18 cellular contexts compared by ENCODE assay signal in the genomic region with DNA sequence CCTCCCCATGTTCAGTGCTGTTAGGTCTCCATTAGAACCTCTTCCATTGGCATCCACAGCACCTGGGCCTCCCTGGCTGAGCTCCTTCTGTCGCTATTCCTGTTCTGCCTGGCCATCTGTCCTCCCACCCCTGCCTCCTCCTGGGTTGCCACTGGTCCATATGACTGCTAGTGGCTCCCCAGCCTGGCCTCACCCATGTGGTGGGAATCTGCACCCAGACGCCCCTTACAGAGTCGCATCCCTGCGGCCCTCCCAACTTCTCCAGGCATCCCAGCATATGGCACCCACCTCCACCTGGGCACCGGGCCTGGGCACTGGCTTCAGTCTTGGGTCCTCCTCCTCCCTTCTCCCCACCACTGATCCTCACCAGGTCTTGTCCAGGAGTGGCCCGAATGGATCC. TPM values are rescaled to one million over a fixed set of nuclear protein-coding genes. Genes with fewer than 3 reads are reported as not detected.
DNase-seq lines count a peak whose midpoint lies in the region; ATAC-seq and TF ChIP-seq lines count a peak whose summit lies in the region.
"Had no signal": no experiment of that assay in that cellular context is flagged by ENCODE, and none has a peak within 500 bp of the region (broad histone marks: within the 10 kb centered on the region; RNA-seq: fewer than 3 reads in every experiment).

No MANE protein-coding gene starts in this region.

- H3K9me3 Mint-ChIP-seq in activated T-cell treated with anti-CD3 and anti-CD28 coated beads, Interleukin-2, amount 50 U/mL, for 24 hours = no peaks in the 10 kb centered on the region
- H3K9me3 Mint-ChIP-seq: neural progenitor cell had no signal

- H3K27ac ChIP-seq in SK-N-MC (peak overlapping the region; percentile 50), esophagus muscularis mucosa (replicated peaks in 1 of 4) (peak overlapping the region in 3 of 4 donors; percentile 89 to 97 (median 96)), stomach smooth muscle (ENCODE audit: low read length) (peak overlapping the region; percentile 97)
- H3K27ac ChIP-seq: hepatocyte, left ventricle myocardium inferior, neural progenitor cell had no signal

- peaks cover 78% of the 10 kb centered on the region for H3K4me1 Mint-ChIP-seq in activated T-cell treated with anti-CD3 and anti-CD28 coated beads, Interleukin-2, amount 50 U/mL, for 24 hours (ENCODE audit: low read depth)

- H3K4me3 ChIP-seq in SK-N-MC (no peak overlapping the region), esophagus muscularis mucosa (no peak overlapping the region), stomach smooth muscle (ENCODE audit: low read length in 2 of 2) (no peak overlapping the region)
- H3K4me3 ChIP-seq: GM12878, hepatocyte, left ventricle myocardium inferior, neural progenitor cell had no signal

- no peak overlapping the region for H3K9ac ChIP-seq in SK-N-MC (ENCODE audit: insufficient read length)
- H3K9ac ChIP-seq in stomach smooth muscle (ENCODE audit: low read length in 2 of 2) = no peak overlapping the region
- H3K9ac ChIP-seq: neural progenitor cell had no signal

- H3K9me3 ChIP-seq in SK-N-MC (ENCODE audit: low read depth, low read length) (no peaks in the 10 kb centered on the region), esophagus muscularis mucosa (peaks cover 0 to 5% (median 0%) of the 10 kb centered on the region in 4 donors), stomach smooth muscle (ENCODE audit: control insufficient read depth in 2 of 2, low read length in 2 of 2) (no peaks in the 10 kb centered on the region)
- H3K9me3 ChIP-seq: left ventricle myocardium inferior had no signal

- 80% methylated on average over 3 of the region's 6 CpGs for WGBS in esophagus muscularis mucosa

- no peak overlapping the region for H3K4me3 Mint-ChIP-seq in activated T-cell treated with anti-CD3 and anti-CD28 coated beads, Interleukin-2, amount 50 U/mL, for 24 hours

- DNase-seq in activated T-cell treated with anti-CD3 and anti-CD28 coated beads, Interleukin-2, amount 50 U/mL, for 24 hours = no peak
- DNase-seq in activated T-cell treated with anti-CD3 and anti-CD28 coated beads, Interleukin-2, amount 50 U/mL, for 1 hour = no peak
- DNase-seq in SK-N-MC (ENCODE audit: low read depth, low spot score) = no peak
- DNase-seq in esophagus muscularis mucosa (ENCODE audit: extremely low spot score) = no peak
- DNase-seq in AG08395 (ENCODE audit: low spot score) = no peak
- no peak for DNase-seq in activated gamma-delta T cell (lab: John Stamatoyannopoulos, UW)
- DNase-seq: activated CD4-positive, alpha-beta T cell treated with anti-CD3 and anti-CD28 coated beads for 1 hour; DMS79; left ventricle myocardium inferior; NCI-H1417; NCI-H446; SW 1271 had no signal

- H3K27me3 Mint-ChIP-seq in activated T-cell treated with anti-CD3 and anti-CD28 coated beads, Interleukin-2, amount 50 U/mL, for 24 hours = no peaks in the 10 kb centered on the region

- no peak for TF ChIP-seq EP300 in esophagus muscularis mucosa (IDR thresholded peaks at IDR 0.05)

- no peaks in the 10 kb centered on the region for H3K27me3 ChIP-seq in esophagus muscularis mucosa
- no peaks in the 10 kb centered on the region for H3K27me3 ChIP-seq in stomach smooth muscle (ENCODE audit: control insufficient read depth in 1 of 2, insufficient read depth in 2 of 2, low read length in 2 of 2)
- H3K27me3 ChIP-seq: hepatocyte, neural progenitor cell had no signal

- peaks cover 74% of the 10 kb centered on the region for H3K36me3 ChIP-seq in SK-N-MC (ENCODE audit: insufficient read depth, low read length)
- peaks cover 46 to 70% (median 58%) of the 10 kb centered on the region in 4 donors for H3K36me3 ChIP-seq in esophagus muscularis mucosa
- H3K36me3 ChIP-seq in stomach smooth muscle (ENCODE audit: control insufficient read depth in 2 of 2, insufficient read depth in 2 of 2, low read length in 2 of 2) = peaks cover 42 to 47% of the 10 kb centered on the region in 2 donors
- H3K36me3 ChIP-seq: neural progenitor cell had no signal

- H3K4me1 ChIP-seq in esophagus muscularis mucosa (peaks cover 39 to 76% (median 67%) of the 10 kb centered on the region in 4 donors), stomach smooth muscle (ENCODE audit: control insufficient read depth, insufficient read depth, low read length) (peaks cover 44% of the 10 kb centered on the region)

- no peak for ATAC-seq in GM18502 (IDR thresholded peaks at IDR 0.05; ENCODE audit: poor library complexity, unreplicated experiment)
- ATAC-seq: GM12878, HepG2 had no signal

- peaks cover 80% of the 10 kb centered on the region for H3K36me3 Mint-ChIP-seq in activated T-cell treated with anti-CD3 and anti-CD28 coated beads, Interleukin-2, amount 50 U/mL, for 24 hours (ENCODE audit: low read depth)

- H3K27ac Mint-ChIP-seq in activated T-cell treated with anti-CD3 and anti-CD28 coated beads, Interleukin-2, amount 50 U/mL, for 24 hours = peak overlapping the region; percentile 79
- H3K27ac Mint-ChIP-seq: neural progenitor cell had no signal

- TF ChIP-seq CTCF in esophagus muscularis mucosa (IDR thresholded peaks at IDR 0.05) = no peak

- no peak for TF ChIP-seq POLR2A in esophagus muscularis mucosa (IDR thresholded peaks at IDR 0.05; ENCODE audit: low read depth)

- intact Hi-C loops in esophagus muscularis mucosa (cut with DNase I) = no loop called here

RNA-seq across cellular contexts. Expression of gene CDC25B, which starts 7.7 kb away (rescaled TPM):
- total RNA-seq in esophagus muscularis mucosa = 10 to 100 TPM; 29.9 to 43.1 (median 35.6) TPM

RNA-seq across cellular contexts. Expression of gene AP5S1, which starts 16.5 kb away (rescaled TPM):
- total RNA-seq in esophagus muscularis mucosa = 10 to 100 TPM in 3 of 4 donors, 1 to 10 TPM in 1; 7.9 to 11.7 (median 11.2) TPM

RNA-seq across cellular contexts. Expression of gene CENPB, which starts 17.3 kb away (rescaled TPM):
- total RNA-seq in esophagus muscularis mucosa = 100 to 1,000 TPM; 131 to 225 (median 199) TPM

RNA-seq across cellular contexts. Expression of gene SPEF1, which starts 22.6 kb away (rescaled TPM):
- under 1 TPM in 1 of 4 donors, not detected in 3; 0.50 TPM for total RNA-seq in esophagus muscularis mucosa
- total RNA-seq: GM12878 had no signal

RNA-seq across cellular contexts. Expression of gene ADISSP, which starts 36.3 kb away (rescaled TPM):
- total RNA-seq in esophagus muscularis mucosa = 10 to 100 TPM; 56.5 to 96.1 (median 73.6) TPM
